8 cellular contexts compared by ENCODE assay signal in genomic region chr16:31032736-31033708, GRCh38. TPM values are rescaled to one million over a fixed set of nuclear protein-coding genes. Genes with fewer than 3 reads are reported as not detected.
DNase-seq lines count a peak whose midpoint lies in the region; ATAC-seq and TF ChIP-seq lines count a peak whose summit lies in the region.

A gene with protein sequence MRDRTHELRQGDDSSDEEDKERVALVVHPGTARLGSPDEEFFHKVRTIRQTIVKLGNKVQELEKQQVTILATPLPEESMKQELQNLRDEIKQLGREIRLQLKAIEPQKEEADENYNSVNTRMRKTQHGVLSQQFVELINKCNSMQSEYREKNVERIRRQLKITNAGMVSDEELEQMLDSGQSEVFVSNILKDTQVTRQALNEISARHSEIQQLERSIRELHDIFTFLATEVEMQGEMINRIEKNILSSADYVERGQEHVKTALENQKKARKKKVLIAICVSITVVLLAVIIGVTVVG (plus strand): TSS chr16:31033558. CDS start chr16:31033806, 248 bp downstream.

- peak within 1 kb of the TSS; percentile 88 to 94 for H3K27ac Mint-ChIP-seq in T-cell
- H3K27ac Mint-ChIP-seq in type B pancreatic cell: peak within 1 kb of the TSS; percentile 92

- intact Hi-C loops in cardiac septum (cut with DNase I): loop anchor here (5.0 kb wide), 1 partner anchor 39 kb away; the partner anchor contains the start of genes ZNF646 and ZNF668

- ATAC-seq in HG02798 (IDR thresholded peaks at IDR 0.05; ENCODE audit: poor library complexity, unreplicated experiment) (peak; percentile 85), T-cell (replicated peaks in 1 of 4) (peak; percentile 82 to 84 (median 83))

- H3K27me3 Mint-ChIP-seq in T-cell (no peaks in the 10 kb centered on the region), type B pancreatic cell (no peaks in the 10 kb centered on the region)

- CTCF ChIA-PET in T-cell (lab: Charles Lee): interaction anchor here in 1 of 2 donors (1.0 to 1.8 kb wide), 2 partner anchors 41 to 427 kb away, joined by 4 read pairs; partner anchors contain the start of genes ARMC5, ZNF646 and ZNF668

- WGBS in adipose tissue, 3 donors: 0 to 1% (median 0%) methylated on average over 72 to 75 of the region's 75 CpGs

- POLR2A ChIA-PET in T-cell (lab: Charles Lee): interaction anchor here in 1 of 2 donors (0.6 kb wide), 1 partner anchor 131 kb away, joined by 3 read pairs; no protein-coding TSS in a partner anchor

- H3K36me3 Mint-ChIP-seq in T-cell (peaks cover 17% of the 10 kb centered on the region), type B pancreatic cell (no peaks in the 10 kb centered on the region)

- H3K4me3 ChIP-seq in GM12875 (ENCODE audit: low read depth, low read length): peak within 1 kb of the TSS; percentile 80

- TF ChIP-seq CTCF in GM12875 (IDR thresholded peaks at IDR 0.05; ENCODE audit: borderline replicate concordance, insufficient read depth, low read depth, low read length) (no peak), type B pancreatic cell (conservative IDR thresholded peaks at IDR 0.05) (no peak)

- DNase-seq in NCI-H1436 (lab: John Stamatoyannopoulos, UW) (peak; percentile 91), T-cell (peak; percentile 88 to 100 (median 99)), cardiac septum (ENCODE audit: low spot score) (peak; percentile 100), pons (ENCODE audit: low spot score) (peak; percentile 99), type B pancreatic cell (ENCODE audit: extremely low spot score, unreplicated experiment) (peak; percentile 96)

- H3K9me3 Mint-ChIP-seq in T-cell (no peaks in the 10 kb centered on the region), type B pancreatic cell (no peaks in the 10 kb centered on the region)

- peaks cover 23 to 29% (median 26%) of the 10 kb centered on the region in 3 donors for H3K4me1 Mint-ChIP-seq in T-cell
- H3K4me1 Mint-ChIP-seq in type B pancreatic cell (ENCODE audit: unreplicated experiment): no peaks in the 10 kb centered on the region

- peak within 1 kb of the TSS; percentile 76 for H3K27ac ChIP-seq in adipose tissue (ENCODE audit: low read depth, low read length)

- peak within 1 kb of the TSS; percentile 85 to 97 (median 94) for H3K4me3 Mint-ChIP-seq in T-cell
- H3K4me3 Mint-ChIP-seq in type B pancreatic cell: peak within 1 kb of the TSS; percentile 97

RNA-seq across cellular contexts. Expression of the gene that starts here (rescaled TPM):
- total RNA-seq in T-cell: 100 to 1,000 TPM in 2 of 5 donors, 10 to 100 TPM in 3; 73.9 to 110 (median 94.6) TPM
- polyA plus RNA-seq in adipose tissue: 10 to 100 TPM; 31.8 to 83.0 (median 66.8) TPM
- total RNA-seq in cardiac septum: 41.1 TPM
- 35.3 and 38.5 TPM in 2 replicates for total RNA-seq in type B pancreatic cell (ENCODE audit: low replicate concordance)

Comparison
In these comparisons a context has a peak if more than half of its experiments do, and no peak if none do; other contexts are left out.
1. Peak in every context shown above with its lines: DNase-seq, ATAC-seq, H3K4me3 ChIP-seq and H3K27ac ChIP-seq.